1 cellular context compared by ENCODE assay signal in the genomic region with DNA sequence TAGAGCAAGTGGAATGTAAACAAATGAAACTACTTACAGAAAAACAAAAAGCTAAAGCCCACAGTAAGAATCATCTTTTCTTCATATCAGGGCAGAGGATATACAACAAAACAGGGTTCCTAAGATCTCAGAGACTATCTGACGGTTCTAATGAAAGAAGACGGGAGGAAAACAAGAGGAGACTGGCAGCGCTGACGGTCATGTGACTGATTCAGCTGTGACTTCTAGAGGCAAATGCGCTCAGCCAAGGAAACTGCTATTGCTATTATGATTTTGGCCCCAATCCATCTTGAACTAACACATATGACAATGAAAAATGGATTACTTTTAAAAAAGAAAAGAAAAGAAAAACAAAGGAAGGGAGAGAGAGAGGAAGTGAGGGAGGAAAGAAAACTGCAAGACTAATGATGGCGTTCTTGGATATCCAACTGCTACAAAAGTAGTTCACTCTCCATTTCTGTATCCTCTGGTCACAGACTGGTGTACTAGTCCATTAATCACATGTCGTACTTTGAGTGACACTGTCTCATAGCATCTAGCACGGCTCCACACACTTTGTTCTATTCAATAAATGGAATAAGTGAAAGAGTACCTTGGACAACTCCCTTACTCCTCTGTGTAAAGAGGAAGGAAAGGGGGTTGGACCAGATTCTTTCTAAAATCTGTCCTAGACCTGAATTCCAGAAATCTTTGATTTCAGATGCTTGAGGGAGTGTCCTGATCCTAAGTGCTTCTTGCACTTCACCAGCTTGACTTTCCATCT.
TF ChIP-seq lines count a peak whose summit lies in the region.

No MANE protein-coding gene starts in this region.

TF ChIP-seq in HEK293, 187 proteins besides CTCF, POLR2A, EP300 and RAD21 (continued from another document):
- TF ChIP-seq, protein P1, sequence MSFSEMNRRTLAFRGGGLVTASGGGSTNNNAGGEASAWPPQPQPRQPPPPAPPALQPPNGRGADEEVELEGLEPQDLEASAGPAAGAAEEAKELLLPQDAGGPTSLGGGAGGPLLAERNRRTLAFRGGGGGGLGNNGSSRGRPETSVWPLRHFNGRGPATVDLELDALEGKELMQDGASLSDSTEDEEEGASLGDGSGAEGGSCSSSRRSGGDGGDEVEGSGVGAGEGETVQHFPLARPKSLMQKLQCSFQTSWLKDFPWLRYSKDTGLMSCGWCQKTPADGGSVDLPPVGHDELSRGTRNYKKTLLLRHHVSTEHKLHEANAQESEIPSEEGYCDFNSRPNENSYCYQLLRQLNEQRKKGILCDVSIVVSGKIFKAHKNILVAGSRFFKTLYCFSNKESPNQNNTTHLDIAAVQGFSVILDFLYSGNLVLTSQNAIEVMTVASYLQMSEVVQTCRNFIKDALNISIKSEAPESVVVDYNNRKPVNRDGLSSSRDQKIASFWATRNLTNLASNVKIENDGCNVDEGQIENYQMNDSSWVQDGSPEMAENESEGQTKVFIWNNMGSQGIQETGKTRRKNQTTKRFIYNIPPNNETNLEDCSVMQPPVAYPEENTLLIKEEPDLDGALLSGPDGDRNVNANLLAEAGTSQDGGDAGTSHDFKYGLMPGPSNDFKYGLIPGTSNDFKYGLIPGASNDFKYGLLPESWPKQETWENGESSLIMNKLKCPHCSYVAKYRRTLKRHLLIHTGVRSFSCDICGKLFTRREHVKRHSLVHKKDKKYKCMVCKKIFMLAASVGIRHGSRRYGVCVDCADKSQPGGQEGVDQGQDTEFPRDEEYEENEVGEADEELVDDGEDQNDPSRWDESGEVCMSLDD (tag by site-specific recombination; IDR thresholded peaks at IDR 0.05): no peak
- no peak for TF ChIP-seq RBAK (tag by site-specific recombination; IDR thresholded peaks at IDR 0.05)
